ENCODE assay signal across 23 cellular contexts in genomic region chr15:49669288-49669687, GRCh38.
"Had no signal": no experiment of that assay in that cellular context is flagged by ENCODE, and none has a peak within 500 bp of the region (broad histone marks: within the 10 kb centered on the region; RNA-seq: fewer than 3 reads in every experiment).

No MANE protein-coding gene starts in this region.

- H3K27me3 ChIP-seq: esophagus squamous epithelium, gastroesophageal sphincter, neutrophil, spleen, testis, tibial nerve had no signal

- H3K4me3 Mint-ChIP-seq: effector memory CD8-positive, alpha-beta T cell; memory B cell; natural killer cell treated with Interleukin-12 subunit alpha and Interleukin-12 subunit beta and Interleukin-15 and Interleukin-18, amount 100 ng/mL, for 72 hours; stimulated activated memory B cell treated with anti-CD40 and anti-IgM and Interleukin-4, amounts not matched to agents 10 μg/mL and 1 μg/mL and 100 μg/mL, for 72 hours; stimulated activated naive CD8-positive, alpha-beta T cell treated with anti-CD3 and anti-CD28 coated beads, Interleukin-15, Interleukin-2, amounts not matched to agents 100 ng/mL and 50 ng/mL, for 24 hours had no signal

- H3K4me1 ChIP-seq: esophagus squamous epithelium, left ventricle myocardium inferior, lower lobe of right lung, psoas muscle, spleen, testis had no signal

- H3K27ac ChIP-seq: esophagus squamous epithelium, gastroesophageal sphincter, left ventricle myocardium inferior, lower lobe of right lung, neutrophil, psoas muscle, spleen, testis, tibial nerve had no signal

- DNase-seq: effector memory CD8-positive, alpha-beta T cell; esophagus squamous epithelium; foreskin fibroblast; glutamatergic neuron; kidney; left cardiac atrium; left ventricle myocardium inferior; lower lobe of right lung; midbrain; psoas muscle; spleen; stimulated activated CD4-positive, alpha-beta T cell treated with anti-CD3 and anti-CD28 coated beads, Interleukin-15, amount 100 ng/mL, for 24 hours; stimulated activated CD4-positive, alpha-beta T cell treated with anti-CD3 and anti-CD28 coated beads, Interleukin-1b, Interleukin-23, amount 100 ng/mL, for 48 hours; stimulated activated CD4-positive, alpha-beta T cell treated with anti-CD3 and anti-CD28 coated beads, Interleukin-4, amount 100 ng/mL, for 24 hours; testis had no signal

- H3K9me3 Mint-ChIP-seq: effector memory CD8-positive, alpha-beta T cell; memory B cell; natural killer cell treated with Interleukin-12 subunit alpha and Interleukin-12 subunit beta and Interleukin-15 and Interleukin-18, amount 100 ng/mL, for 72 hours; stimulated activated memory B cell treated with anti-CD40 and anti-IgM and Interleukin-4, amounts not matched to agents 10 μg/mL and 1 μg/mL and 100 μg/mL, for 72 hours; stimulated activated naive CD8-positive, alpha-beta T cell treated with anti-CD3 and anti-CD28 coated beads, Interleukin-15, Interleukin-2, amounts not matched to agents 100 ng/mL and 50 ng/mL, for 24 hours had no signal

- H3K4me3 ChIP-seq: esophagus squamous epithelium, gastroesophageal sphincter, left ventricle myocardium inferior, lower lobe of right lung, psoas muscle, spleen, testis, tibial nerve had no signal

- ATAC-seq: effector memory CD8-positive, alpha-beta T cell; gastroesophageal sphincter; left cardiac atrium; lower lobe of right lung; natural killer cell treated with Interleukin-12 subunit alpha and Interleukin-12 subunit beta and Interleukin-15 and Interleukin-18, amount 100 ng/mL, for 72 hours; psoas muscle; sciatic nerve had no signal

- H3K36me3 ChIP-seq: esophagus squamous epithelium, gastroesophageal sphincter, left ventricle myocardium inferior, lower lobe of right lung, neutrophil, spleen, tibial nerve had no signal

- H3K36me3 Mint-ChIP-seq: memory B cell; natural killer cell treated with Interleukin-12 subunit alpha and Interleukin-12 subunit beta and Interleukin-15 and Interleukin-18, amount 100 ng/mL, for 72 hours; stimulated activated memory B cell treated with anti-CD40 and anti-IgM and Interleukin-4, amounts not matched to agents 10 μg/mL and 1 μg/mL and 100 μg/mL, for 72 hours had no signal

- H3K9me3 ChIP-seq: esophagus squamous epithelium, gastroesophageal sphincter, left ventricle myocardium inferior, lower lobe of right lung, neutrophil, psoas muscle, spleen, testis, tibial nerve had no signal

- H3K4me1 Mint-ChIP-seq: memory B cell; stimulated activated memory B cell treated with anti-CD40 and anti-IgM and Interleukin-4, amounts not matched to agents 10 μg/mL and 1 μg/mL and 100 μg/mL, for 72 hours had no signal

- H3K27ac Mint-ChIP-seq: effector memory CD8-positive, alpha-beta T cell; memory B cell; natural killer cell treated with Interleukin-12 subunit alpha and Interleukin-12 subunit beta and Interleukin-15 and Interleukin-18, amount 100 ng/mL, for 72 hours; stimulated activated memory B cell treated with anti-CD40 and anti-IgM and Interleukin-4, amounts not matched to agents 10 μg/mL and 1 μg/mL and 100 μg/mL, for 72 hours; stimulated activated naive CD8-positive, alpha-beta T cell treated with anti-CD3 and anti-CD28 coated beads, Interleukin-15, Interleukin-2, amounts not matched to agents 100 ng/mL and 50 ng/mL, for 24 hours had no signal

- H3K27me3 Mint-ChIP-seq: memory B cell had no signal
